In genomic region chr15:60362318-60363023, GRCh38 we compare ENCODE assay signal across 8 cellular contexts. TPM values are rescaled to one million over a fixed set of nuclear protein-coding genes. Genes with fewer than 3 reads are reported as not detected.
A peak's percentile ranks its signal among the peaks of the same experiment; 100 is the strongest.
DNase-seq lines count a peak whose midpoint lies in the region; ATAC-seq and TF ChIP-seq lines count a peak whose summit lies in the region.

No MANE protein-coding gene starts in this region.

- H3K27me3 ChIP-seq in left ventricle myocardium inferior (ENCODE audit: low read depth) = no peaks in the 10 kb centered on the region
- no peaks in the 10 kb centered on the region for H3K27me3 ChIP-seq in H9 (ENCODE audit: insufficient read depth, low read length)

- no peak overlapping the region for H3K27ac Mint-ChIP-seq in H9

- H4K8ac ChIP-seq in H9 (replicated peaks; ENCODE audit: insufficient read length, low read depth, low read length) = no peak overlapping the region

- no peak overlapping the region for H3K9ac ChIP-seq in H9 (ENCODE audit: extremely low read depth, insufficient read length, low read length)

- no peak overlapping the region for H2BK120ac ChIP-seq in H9 (ENCODE audit: low read depth, low read length, poor library complexity, severe bottlenecking)

- H2AFZ ChIP-seq in H9 (ENCODE audit: low read length) = no peak overlapping the region

- H3K4me3 Mint-ChIP-seq in H9 = no peak overlapping the region

- peaks cover 47% of the 10 kb centered on the region for H3K36me3 ChIP-seq in left ventricle myocardium inferior

- no peak overlapping the region for H3K23ac ChIP-seq in H9 (ENCODE audit: insufficient read length, low read depth, low read length)

- WGBS in H9 (ENCODE audit: extremely low coverage, insufficient read length, low lambda C conversion rate) = 100% methylated on average over 1 of the region's 8 CpGs

- no peak overlapping the region for H3K56ac ChIP-seq in H9 (ENCODE audit: insufficient read length, low read depth, low read length)

- DNase-seq in NCI-H1694 (lab: John Stamatoyannopoulos, UW) = peak; percentile 2
- DNase-seq in NCI-H1694 treated with DMSO at 0.1 percent for 48 hours (lab: John Stamatoyannopoulos, UW) = no peak
- peak; percentile 22 for DNase-seq in activated T-cell treated with anti-CD3 and anti-CD28 coated beads for 48 hours (ENCODE audit: low read depth)
- no peak for DNase-seq in left ventricle myocardium inferior
- peak; percentile 86 for DNase-seq in stromal cell of bone marrow (ENCODE audit: low read depth)
- no peak for DNase-seq in H9

- H4K5ac ChIP-seq in H9 (ENCODE audit: insufficient read length, low read depth, low read length) = no peak overlapping the region

- no peak overlapping the region for H3K18ac ChIP-seq in H9 (ENCODE audit: insufficient read length, low read depth, low read length)

- H3K36me3 Mint-ChIP-seq in H9 (ENCODE audit: insufficient read depth in 1 of 3, low read depth in 3 of 3) = peaks cover 2 to 30% (median 9%) of the 10 kb centered on the region in 3 experiments; a peak in 5 of 7 replicates

- H3K14ac ChIP-seq in H9 (ENCODE audit: insufficient read depth, low read length) = no peak overlapping the region

- peaks cover 10% of the 10 kb centered on the region for H3K27me3 Mint-ChIP-seq in H9 (ENCODE audit: low read depth)

- peaks cover 8 to 9% of the 10 kb centered on the region in 2 experiments for H3K9me3 Mint-ChIP-seq in H9

- H3K4me1 Mint-ChIP-seq in H9 = 0 out of 4 replicates have a peak, but pooled peaks cover 0 to 2% of the 10 kb centered on the region in 2 experiments

- no peak for ATAC-seq in GM21423 (IDR thresholded peaks at IDR 0.05; ENCODE audit: unreplicated experiment)
- ATAC-seq in GM18498 (IDR thresholded peaks at IDR 0.05; ENCODE audit: unreplicated experiment) = no peak

- H3K4me1 ChIP-seq in left ventricle myocardium inferior (peaks cover 69% of the 10 kb centered on the region), H9 (ENCODE audit: insufficient read depth, low read length) (no peaks in the 10 kb centered on the region)

- H4K91ac ChIP-seq in H9 (ENCODE audit: insufficient read length, low read depth, low read length) = no peak overlapping the region

- H3K79me1 ChIP-seq in H9 (ENCODE audit: insufficient read depth, low read depth, low read length, poor library complexity, severe bottlenecking) = no peaks in the 10 kb centered on the region

- H2AK5ac ChIP-seq in H9 (ENCODE audit: insufficient read length, low read length) = no peak overlapping the region

- H3K4me3 ChIP-seq in left ventricle myocardium inferior = no peak overlapping the region

- TF ChIP-seq CTCF in left ventricle myocardium inferior (IDR thresholded peaks at IDR 0.05; ENCODE audit: borderline replicate concordance) (no peak), H9 (conservative IDR thresholded peaks at IDR 0.05) (no peak)

- H2BK20ac ChIP-seq in H9 (ENCODE audit: low read depth, low read length, poor library complexity, severe bottlenecking) = no peak overlapping the region

- no peak overlapping the region for H2BK12ac ChIP-seq in H9 (ENCODE audit: insufficient read length, low read depth, low read length)

- H4K20me1 ChIP-seq in H9 (ENCODE audit: control insufficient read depth, insufficient read depth, insufficient read length) = no peaks in the 10 kb centered on the region

- H3K4ac ChIP-seq in H9 (ENCODE audit: low read depth, low read length) = no peak overlapping the region

- H3T11ph ChIP-seq in H9 (ENCODE audit: low read length) = no peak overlapping the region

- H3K23me2 ChIP-seq in H9 (ENCODE audit: insufficient read length, low read depth, low read length, poor library complexity, severe bottlenecking) = no peaks in the 10 kb centered on the region

- H2BK5ac ChIP-seq in H9 (ENCODE audit: insufficient read length, low read length) = no peak overlapping the region

- H3K4me2 ChIP-seq in H9 (ENCODE audit: insufficient read depth, insufficient read length, low read length) = no peak overlapping the region

- no peaks in the 10 kb centered on the region for H3K9me3 ChIP-seq in left ventricle myocardium inferior (replicated peaks)
- no peaks in the 10 kb centered on the region for H3K9me3 ChIP-seq in H9 (ENCODE audit: control insufficient read depth, low read depth, low read length)

- H3K79me2 ChIP-seq in H9 (ENCODE audit: insufficient read depth, low read length) = no peaks in the 10 kb centered on the region; the same call in 1 of the 2 replicates

- peak overlapping the region; percentile 70 for H3K27ac ChIP-seq in left ventricle myocardium inferior (replicated peaks)
- no peak overlapping the region for H3K27ac ChIP-seq in H9 (ENCODE audit: insufficient read length, low read depth, low read length)

- intact Hi-C loops in left ventricle myocardium inferior (cut with micrococcal nuclease) = no loop called here

- H2BK15ac ChIP-seq in H9 (ENCODE audit: low read depth, low read length) = no peak overlapping the region

RNA-seq across cellular contexts. Expression of gene ANXA2, which starts 35.3 kb away (rescaled TPM):
- total RNA-seq in left ventricle myocardium inferior = 123 TPM
- total RNA-seq in H9 (2021) = 126 and 127 TPM in 2 replicates

Comparison
In these comparisons a context has a peak if more than half of its experiments do, and no peak if none do; other contexts are left out.
1. DNase-seq: peak in NCI-H1694 (single experiment), activated T-cell treated with anti-CD3 and anti-CD28 coated beads for 48 hours (single experiment) and stromal cell of bone marrow (single experiment); none in NCI-H1694 treated with DMSO at 0.1 percent for 48 hours (single experiment), left ventricle myocardium inferior (single experiment) and H9 (single experiment).